In the genomic region with DNA sequence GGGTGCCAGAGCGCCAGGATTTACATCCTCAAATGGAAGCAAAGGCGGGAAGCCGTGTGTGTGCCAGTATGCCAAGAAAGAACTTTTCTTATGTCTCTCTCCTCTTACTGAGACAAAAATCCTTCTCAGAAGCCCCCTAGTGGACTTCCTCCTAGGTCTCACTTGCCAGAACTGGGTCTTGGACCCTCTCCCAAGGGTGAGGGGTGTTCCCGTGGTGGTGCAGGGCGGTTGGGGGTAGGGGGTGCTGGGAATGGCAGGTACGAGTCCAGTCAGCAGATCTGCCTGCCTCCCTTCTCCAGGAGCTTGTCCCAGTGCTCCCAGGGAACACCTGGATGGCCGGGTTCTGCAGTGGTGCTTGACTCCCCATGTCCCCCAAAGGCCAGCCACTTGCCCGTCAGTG, we compare ENCODE assay signal across 26 cellular contexts. TPM values are rescaled to one million over a fixed set of nuclear protein-coding genes. Genes with fewer than 3 reads are reported as not detected.
A peak's percentile ranks its signal among the peaks of the same experiment; 100 is the strongest.
DNase-seq lines count a peak whose midpoint lies in the region; ATAC-seq and TF ChIP-seq lines count a peak whose summit lies in the region.
"Had no signal": no experiment of that assay in that cellular context is flagged by ENCODE, and none has a peak within 500 bp of the region (broad histone marks: within the 10 kb centered on the region; RNA-seq: fewer than 3 reads in every experiment).

No MANE protein-coding gene starts in this region.

- no peak for TF ChIP-seq RAD21 in SK-N-SH (IDR thresholded peaks at IDR 0.05; ENCODE audit: low read length)

- H3K4me1 ChIP-seq in SK-N-SH (ENCODE audit: control insufficient read depth in 1 of 2, insufficient read depth in 2 of 2, low read depth in 1 of 2, low read length in 1 of 2) (peaks cover 0 to 37% of the 10 kb centered on the region in 2 experiments; a peak in 2 of 4 replicates), PC-3 (ENCODE audit: insufficient read depth, low read length) (peaks cover 4% of the 10 kb centered on the region; the same call in 1 of the 2 replicates)

- no peak overlapping the region for H2AFZ ChIP-seq in SK-N-SH (ENCODE audit: low read depth)
- no peak overlapping the region for H2AFZ ChIP-seq in PC-3 (ENCODE audit: low read length)

- H3K9me3 Mint-ChIP-seq in endothelial cell (ENCODE audit: unreplicated experiment) (no peaks in the 10 kb centered on the region), type B pancreatic cell (no peaks in the 10 kb centered on the region), WTC11 (no peaks in the 10 kb centered on the region)
- H3K9me3 Mint-ChIP-seq: activated CD4-positive, alpha-beta memory T cell treated with anti-CD3 and anti-CD28 coated beads, Interleukin-2, amount 10 ng/mL, durations not matched to agents 7 days and 5 days; activated naive CD4-positive, alpha-beta T cell treated with anti-CD3 and anti-CD28 coated beads for 36 hours; natural killer cell treated with Interleukin-12 subunit alpha and Interleukin-12 subunit beta and Interleukin-15 and Interleukin-18, amount 100 ng/mL, for 72 hours had no signal

- H3K9me2 ChIP-seq in SK-N-SH = no peaks in the 10 kb centered on the region
- no peaks in the 10 kb centered on the region for H3K9me2 ChIP-seq in PC-3 (replicated peaks; ENCODE audit: low read length)

- H3F3A ChIP-seq in SK-N-SH (replicated peaks; ENCODE audit: insufficient read depth) (no peaks in the 10 kb centered on the region), PC-3 (ENCODE audit: low read length, unreplicated experiment) (no peaks in the 10 kb centered on the region)

- H3K79me2 ChIP-seq in SK-N-SH (ENCODE audit: insufficient read depth) (no peaks in the 10 kb centered on the region), PC-3 (ENCODE audit: low read length) (no peaks in the 10 kb centered on the region)

- H3K4me3 ChIP-seq in SK-N-SH (ENCODE audit: low read depth in 2 of 2, low read length in 1 of 2) (no peak overlapping the region), PC-3 (ENCODE audit: low read length) (no peak overlapping the region)
- H3K4me3 ChIP-seq: stomach, upper lobe of left lung had no signal

- H3K27ac ChIP-seq in SK-N-SH (ENCODE audit: low read depth in 2 of 2, low read length in 1 of 2) (no peak overlapping the region), PC-3 (ENCODE audit: low read length) (no peak overlapping the region)
- H3K27ac ChIP-seq: 22Rv1, stomach, upper lobe of left lung had no signal

- ATAC-seq in SK-N-SH treated with all-trans-retinoic acid at 6 μM for 48 hours (no peak), PC-3 (no peak), WTC11 (no peak)
- ATAC-seq: natural killer cell treated with Interleukin-12 subunit alpha and Interleukin-12 subunit beta and Interleukin-15 and Interleukin-18, amount 100 ng/mL, for 72 hours had no signal

- H3K9me3 ChIP-seq in SK-N-SH (no peaks in the 10 kb centered on the region), PC-3 (ENCODE audit: low read length) (no peaks in the 10 kb centered on the region)
- H3K9me3 ChIP-seq: stomach, upper lobe of left lung had no signal

- CTCF ChIA-PET in SK-N-SH (lab: Yijun Ruan, JAX) = interaction anchor here (0.8 to 2.2 kb wide), 5 partner anchors 15 to 80 kb away, joined by 3 to 9 read pairs (median 5); no protein-coding TSS in a partner anchor
- CTCF ChIA-PET in PC-3 (lab: Charles Lee) = no interaction called here
- CTCF ChIA-PET in WTC11 (lab: Charles Lee) = interaction anchor here (0.8 to 9.6 kb wide), 19 partner anchors 9 to 245 kb away, joined by 3 to 127 read pairs (median 5); no protein-coding TSS in a partner anchor

- H4K20me1 ChIP-seq in SK-N-SH (ENCODE audit: insufficient read depth) (no peaks in the 10 kb centered on the region), PC-3 (ENCODE audit: low read length) (no peaks in the 10 kb centered on the region)

- H3K4me3 Mint-ChIP-seq in endothelial cell (ENCODE audit: unreplicated experiment) = no peak overlapping the region
- no peak overlapping the region for H3K4me3 Mint-ChIP-seq in type B pancreatic cell
- H3K4me3 Mint-ChIP-seq in WTC11 = no peak overlapping the region
- H3K4me3 Mint-ChIP-seq: activated CD4-positive, alpha-beta memory T cell treated with anti-CD3 and anti-CD28 coated beads, Interleukin-2, amount 10 ng/mL, durations not matched to agents 7 days and 5 days; activated naive CD4-positive, alpha-beta T cell treated with anti-CD3 and anti-CD28 coated beads for 36 hours; natural killer cell treated with Interleukin-12 subunit alpha and Interleukin-12 subunit beta and Interleukin-15 and Interleukin-18, amount 100 ng/mL, for 72 hours had no signal

- intact Hi-C loops in PC-3 (cut with micrococcal nuclease) = no loop called here

- H3K27ac Mint-ChIP-seq in endothelial cell (ENCODE audit: unreplicated experiment) (peak overlapping the region; percentile 36), type B pancreatic cell (no peak overlapping the region), WTC11 (no peak overlapping the region)
- H3K27ac Mint-ChIP-seq: activated CD4-positive, alpha-beta memory T cell treated with anti-CD3 and anti-CD28 coated beads, Interleukin-2, amount 10 ng/mL, durations not matched to agents 7 days and 5 days; activated naive CD4-positive, alpha-beta T cell treated with anti-CD3 and anti-CD28 coated beads for 36 hours; natural killer cell treated with Interleukin-12 subunit alpha and Interleukin-12 subunit beta and Interleukin-15 and Interleukin-18, amount 100 ng/mL, for 72 hours; progenitor cell of endocrine pancreas had no signal

- TF ChIP-seq CTCF in SK-N-SH (IDR thresholded peaks at IDR 0.05) (peak; percentile 24; the same call in 1 of the 2 replicates), PC-3 (conservative IDR thresholded peaks at IDR 0.05; ENCODE audit: low read depth, low read length) (0 out of 2 replicates have a peak, but pooled peaks have one; percentile 18), endothelial cell (IDR thresholded peaks at IDR 0.05; ENCODE audit: unreplicated experiment) (peak; percentile 22), type B pancreatic cell (conservative IDR thresholded peaks at IDR 0.05) (peak; percentile 32), WTC11 (IDR thresholded peaks at IDR 0.05) (no peak)

- POLR2A ChIA-PET in SK-N-SH (lab: Yijun Ruan, JAX) (no interaction called here), PC-3 (lab: Charles Lee; ENCODE audit: unreplicated experiment) (no interaction called here), WTC11 (lab: Charles Lee) (no interaction called here)

- no TSS peak for BruUV-seq in PC-3 (replicated peaks; lab: Mats Ljungman, UMichigan)

- 80% methylated on average over 5 of the region's 8 CpGs for WGBS in SK-N-SH (ENCODE audit: low lambda C conversion rate)

- H3K4me1 Mint-ChIP-seq in endothelial cell (ENCODE audit: unreplicated experiment) (peaks cover 72% of the 10 kb centered on the region), type B pancreatic cell (ENCODE audit: unreplicated experiment) (peaks cover 18% of the 10 kb centered on the region), WTC11 (peaks cover 32% of the 10 kb centered on the region)
- H3K4me1 Mint-ChIP-seq: activated CD4-positive, alpha-beta memory T cell treated with anti-CD3 and anti-CD28 coated beads, Interleukin-2, amount 10 ng/mL, durations not matched to agents 7 days and 5 days had no signal

- H3K27me3 ChIP-seq in SK-N-SH (ENCODE audit: insufficient read depth) (no peaks in the 10 kb centered on the region), PC-3 (ENCODE audit: low read length) (no peaks in the 10 kb centered on the region)
- H3K27me3 ChIP-seq: upper lobe of left lung had no signal

- H3K27me3 Mint-ChIP-seq in endothelial cell (ENCODE audit: unreplicated experiment) (peaks cover 6% of the 10 kb centered on the region), type B pancreatic cell (peaks cover 15% of the 10 kb centered on the region), WTC11 (ENCODE audit: low read depth) (no peaks in the 10 kb centered on the region)

- no peak overlapping the region for H3K4me2 ChIP-seq in SK-N-SH
- no peak overlapping the region for H3K4me2 ChIP-seq in PC-3 (ENCODE audit: low read length)

- no peaks in the 10 kb centered on the region for H3K36me3 ChIP-seq in SK-N-SH (replicated peaks in 1 of 2; ENCODE audit: control insufficient read depth in 1 of 2, insufficient read depth in 2 of 2, low read length in 1 of 2)
- no peaks in the 10 kb centered on the region for H3K36me3 ChIP-seq in PC-3 (ENCODE audit: low read depth, low read length)
- H3K36me3 ChIP-seq: stomach, upper lobe of left lung had no signal

- no peak for TF ChIP-seq EP300 in SK-N-SH (IDR thresholded peaks at IDR 0.05; ENCODE audit: borderline replicate concordance in 1 of 2, low read depth in 1 of 2, low read length in 1 of 2)

- DNase-seq in SK-N-SH (no peak), PC-3 (no peak), endothelial cell (ENCODE audit: low spot score) (no peak), type B pancreatic cell (ENCODE audit: extremely low spot score, unreplicated experiment) (no peak), C1 segment of cervical spinal cord (lab: John Stamatoyannopoulos, UW) (no peak), WTC11 (ENCODE audit: low spot score) (no peak)
- DNase-seq in effector CD4-positive, alpha-beta T cell = no peak
- DNase-seq: activated CD4-positive, alpha-beta memory T cell treated with anti-CD3 and anti-CD28 coated beads, Interleukin-2, amount 10 ng/mL, durations not matched to agents 7 days and 5 days; activated CD4-positive, CD25-positive, alpha-beta regulatory T cell; activated naive CD4-positive, alpha-beta T cell treated with anti-CD3 and anti-CD28 coated beads for 36 hours; activated T-cell treated with anti-CD3 and anti-CD28 coated beads, Interleukin-2, amount 50 U/mL, for 1 hour; hypothalamus; islet precursor cell; KBM-7; mammary epithelial cell; NCI-H1048; Right ventricle myocardium superior; small intestine; stimulated activated CD4-positive, alpha-beta T cell treated with anti-CD3 and anti-CD28 coated beads, Interleukin-4, amount 100 ng/mL, for 1 hour; stomach; upper lobe of left lung had no signal

- H3K36me3 Mint-ChIP-seq in endothelial cell (ENCODE audit: low read depth, unreplicated experiment) (peaks cover 4% of the 10 kb centered on the region), type B pancreatic cell (no peaks in the 10 kb centered on the region), WTC11 (no peaks in the 10 kb centered on the region)
- H3K36me3 Mint-ChIP-seq: natural killer cell treated with Interleukin-12 subunit alpha and Interleukin-12 subunit beta and Interleukin-15 and Interleukin-18, amount 100 ng/mL, for 72 hours had no signal

- H3K9ac ChIP-seq in SK-N-SH (no peak overlapping the region), PC-3 (ENCODE audit: low read length) (no peak overlapping the region)

TF ChIP-seq in SK-N-SH, 30 proteins besides CTCF, POLR2A, EP300 and RAD21 (continues in another document):
- TF ChIP-seq SIN3A (IDR thresholded peaks at IDR 0.05; ENCODE audit: borderline replicate concordance, low read depth, low read length) = no peak

TF ChIP-seq in WTC11, 78 proteins besides CTCF, POLR2A, EP300 and RAD21 (continues in another document):
- TF ChIP-seq FOXK1 (CRISPR knock-in tag; IDR thresholded peaks at IDR 0.05) (no peak), SMAD3 (CRISPR knock-in tag; IDR thresholded peaks at IDR 0.05; ENCODE audit: borderline replicate concordance) (no peak)

RNA-seq across cellular contexts. Expression of a gene that starts 52.0 kb away (rescaled TPM):
- 2.3 and 3.6 TPM in 2 replicates for polyA plus RNA-seq in SK-N-SH (2012; rRNA removed)
- 1.6 and 2.5 TPM in 2 replicates for polyA plus RNA-seq in SK-N-SH (2012; cell fraction: cytosol; rRNA removed)
- polyA plus RNA-seq in SK-N-SH (2012; cell fraction: nucleus; rRNA removed) = 2.8 and 3.1 TPM in 2 replicates
- 0.66 and 0.92 TPM in 2 replicates for total RNA-seq in PC-3 (2014; rRNA removed)
- 71.7 TPM for total RNA-seq in endothelial cell (ENCODE audit: unreplicated experiment)
- total RNA-seq in type B pancreatic cell (ENCODE audit: low replicate concordance) = 1.6 and 3.9 TPM in 2 replicates
- 3.5 to 4.9 TPM (median 3.6 TPM) in 3 replicates for total RNA-seq in WTC11 (2021)
- total RNA-seq: activated CD4-positive, alpha-beta memory T cell treated with anti-CD3 and anti-CD28 coated beads, Interleukin-2, amount 10 ng/mL, durations not matched to agents 7 days and 5 days; activated naive CD4-positive, alpha-beta T cell treated with anti-CD3 and anti-CD28 coated beads for 36 hours; natural killer cell treated with Interleukin-12 subunit alpha and Interleukin-12 subunit beta and Interleukin-15 and Interleukin-18, amount 100 ng/mL, for 72 hours; T-helper 1 cell treated with Interleukin-12 subunit alpha and Interleukin-12 subunit beta and Interleukin-4 antibody, amounts not matched to agents 30 ng/mL and 1 ng/mL, for 36 hours had no signal

Comparison
In these comparisons a context has a peak if more than half of its experiments do, and no peak if none do; other contexts are left out.
1. RNA of a gene that starts 52.0 kb away (total RNA-seq): 71.7 TPM in endothelial cell (single experiment); 3.5 to 4.9 TPM in WTC11, 1.6 to 3.9 TPM in type B pancreatic cell and 0.66 to 0.92 TPM in PC-3; every median in the first group is over 10 times any median in the second.